ENCODE assay signal across 11 cellular contexts in genomic region chr5:179792612-179793469, GRCh38. TPM values are rescaled to one million over a fixed set of nuclear protein-coding genes. Genes with fewer than 3 reads are reported as not detected.
A peak's percentile ranks its signal among the peaks of the same experiment; 100 is the strongest.
DNase-seq lines count a peak whose midpoint lies in the region; ATAC-seq, FAIRE-seq and TF ChIP-seq lines count a peak whose summit lies in the region.
"Had no signal": no experiment of that assay in that cellular context is flagged by ENCODE, and none has a peak within 500 bp of the region (broad histone marks: within the 10 kb centered on the region; RNA-seq: fewer than 3 reads in every experiment).

No MANE protein-coding gene starts in this region.

- no peak for FAIRE-seq in GM12891 (lab: Jason Lieb, UNC)
- FAIRE-seq: bronchial epithelial cell had no signal

- in situ Hi-C loops in gastrocnemius medialis (cut with MboI; ENCODE audit: low sequenced_read_pairs in 4 of 4): no loop called here

- H3K27ac ChIP-seq in left ventricle myocardium inferior (replicated peaks) (peak overlapping the region; percentile 88), gastrocnemius medialis (peak overlapping the region in 3 of 4 donors; percentile 55 to 58 (median 57))
- H3K27ac ChIP-seq: KMS-11 had no signal

- no peak for TF ChIP-seq POLR2A in GM12891 (IDR thresholded peaks at IDR 0.05; ENCODE audit: low read depth, low read length)
- no peak for TF ChIP-seq POLR2A in gastrocnemius medialis (IDR thresholded peaks at IDR 0.05)

- H3K4me3 Mint-ChIP-seq in osteocyte (ENCODE audit: unreplicated experiment): no peak overlapping the region

- H3K27ac Mint-ChIP-seq in osteocyte (ENCODE audit: unreplicated experiment): no peak overlapping the region

- H3K27me3 ChIP-seq in left ventricle myocardium inferior (ENCODE audit: low read depth) (no peaks in the 10 kb centered on the region), gastrocnemius medialis (no peaks in the 10 kb centered on the region), MG63 (no peaks in the 10 kb centered on the region)

- H3K9me3 Mint-ChIP-seq in osteocyte (ENCODE audit: unreplicated experiment): no peaks in the 10 kb centered on the region

- H3K4me1 ChIP-seq in left ventricle myocardium inferior (peaks cover 63% of the 10 kb centered on the region), gastrocnemius medialis (peaks cover 17 to 22% of the 10 kb centered on the region in 2 donors)

- ATAC-seq in gastrocnemius medialis (no peak), HG02840 (IDR thresholded peaks at IDR 0.05; ENCODE audit: low FRiP score, unreplicated experiment) (no peak)

- H3K27me3 Mint-ChIP-seq in osteocyte (ENCODE audit: unreplicated experiment): no peaks in the 10 kb centered on the region

- H3K36me3 ChIP-seq in left ventricle myocardium inferior (peaks cover 7% of the 10 kb centered on the region), gastrocnemius medialis (peaks cover 0 to under 1% of the 10 kb centered on the region in 2 donors), MG63 (peaks cover 15% of the 10 kb centered on the region)

- H3K36me3 Mint-ChIP-seq in osteocyte (ENCODE audit: unreplicated experiment): peaks cover 4% of the 10 kb centered on the region

- TF ChIP-seq CTCF in left ventricle myocardium inferior (IDR thresholded peaks at IDR 0.05; ENCODE audit: borderline replicate concordance) (no peak), gastrocnemius medialis (IDR thresholded peaks at IDR 0.05 in 4 of 5, conservative IDR thresholded peaks at IDR 0.05 in 1 of 5) (no peak), osteocyte (IDR thresholded peaks at IDR 0.05) (no peak)

- DNase-seq in GM12891 (ENCODE audit: insufficient read length, low spot score) (no peak), UCSD-AML1 (lab: John Stamatoyannopoulos, UW; ENCODE audit: unreplicated experiment) (peak; percentile 49), left ventricle myocardium inferior (peak; percentile 51), gastrocnemius medialis (no peak), osteocyte (ENCODE audit: extremely low spot score, unreplicated experiment) (no peak), MG63 (no peak), AG08396 (ENCODE audit: low spot score) (no peak)
- DNase-seq: DMS79 treated with DMSO at 0.1 percent for 48 hours had no signal

- peaks cover 14% of the 10 kb centered on the region for H3K4me1 Mint-ChIP-seq in osteocyte (ENCODE audit: unreplicated experiment)

- H3K4me3 ChIP-seq in left ventricle myocardium inferior (peak overlapping the region; percentile 80), gastrocnemius medialis (no peak overlapping the region), MG63 (no peak overlapping the region)

- intact Hi-C loops in left ventricle myocardium inferior (cut with micrococcal nuclease) (no loop called here), gastrocnemius medialis (cut with DNase I; ENCODE audit: low total_unique reads) (no loop called here)

- no peaks in the 10 kb centered on the region for H3K9me3 ChIP-seq in left ventricle myocardium inferior (replicated peaks)
- no peaks in the 10 kb centered on the region for H3K9me3 ChIP-seq in gastrocnemius medialis
- H3K9me3 ChIP-seq in MG63: no peaks in the 10 kb centered on the region

TF ChIP-seq in GM12891, 5 proteins besides CTCF, POLR2A, EP300 and RAD21:
- TF ChIP-seq POU2F2 (IDR thresholded peaks at IDR 0.05; ENCODE audit: low read depth, low read length) (no peak), SPI1 (IDR thresholded peaks at IDR 0.05; ENCODE audit: low read depth, low read length) (peak; percentile 81), TAF1 (IDR thresholded peaks at IDR 0.05; ENCODE audit: low read depth, low read length) (no peak), POLR2AphosphoS5 (IDR thresholded peaks at IDR 0.05; ENCODE audit: low read depth, low read length) (no peak), PAX5 (IDR thresholded peaks at IDR 0.05; ENCODE audit: insufficient read depth, low read length, severe bottlenecking) (no peak)

RNA-seq across cellular contexts. Expression of gene LTC4S, which starts 0.9 kb away (rescaled TPM):
- not detected for polyA plus RNA-seq in GM12891 (2012; ENCODE audit: low read depth, missing spikeins)
- total RNA-seq in left ventricle myocardium inferior (10.9 TPM), gastrocnemius medialis (10 to 100 TPM in 1 of 4 donors, 1 to 10 TPM in 3; 1.7 to 12.6 (median 5.6) TPM), osteocyte (1.1 and 2.4 TPM in 2 replicates)
- total RNA-seq in MG63 (2014; rRNA removed; shearing (Covaris generic); ENCODE audit: low replicate concordance): 1.7 TPM in 1 of 2 replicates, not detected in the other

RNA-seq across cellular contexts. Expression of gene MGAT4B, which starts 13.8 kb away (rescaled TPM):
- 27.7 TPM for polyA plus RNA-seq in GM12891 (2012; ENCODE audit: low read depth, missing spikeins)
- total RNA-seq in left ventricle myocardium inferior (98.7 TPM), gastrocnemius medialis (10 to 100 TPM; 28.3 to 86.0 (median 61.4) TPM), osteocyte (185 and 198 TPM in 2 replicates)
- 149 and 238 TPM in 2 replicates for total RNA-seq in MG63 (2014; rRNA removed; shearing (Covaris generic); ENCODE audit: low replicate concordance)

RNA-seq across cellular contexts. Expression of gene SQSTM1, which starts 27.9 kb away (rescaled TPM):
- 108 TPM for polyA plus RNA-seq in GM12891 (2012; ENCODE audit: low read depth, missing spikeins)
- total RNA-seq in left ventricle myocardium inferior (438 TPM), gastrocnemius medialis (1,000 to 10,000 TPM; 1,080 to 1,340 (median 1,178) TPM), osteocyte (447 and 458 TPM in 2 replicates)
- total RNA-seq in MG63 (2014; rRNA removed; shearing (Covaris generic); ENCODE audit: low replicate concordance): 484 and 538 TPM in 2 replicates

Comparison
In these comparisons a context has a peak if more than half of its experiments do, and no peak if none do; other contexts are left out.
1. DNase-seq: peak in UCSD-AML1 (single experiment) and left ventricle myocardium inferior (single experiment); none in GM12891 (single experiment), gastrocnemius medialis (0 of 2), osteocyte (single experiment), MG63 (single experiment) and AG08396 (single experiment).